Comparison of ENCODE assay signal across 39 cellular contexts in the genomic region with DNA sequence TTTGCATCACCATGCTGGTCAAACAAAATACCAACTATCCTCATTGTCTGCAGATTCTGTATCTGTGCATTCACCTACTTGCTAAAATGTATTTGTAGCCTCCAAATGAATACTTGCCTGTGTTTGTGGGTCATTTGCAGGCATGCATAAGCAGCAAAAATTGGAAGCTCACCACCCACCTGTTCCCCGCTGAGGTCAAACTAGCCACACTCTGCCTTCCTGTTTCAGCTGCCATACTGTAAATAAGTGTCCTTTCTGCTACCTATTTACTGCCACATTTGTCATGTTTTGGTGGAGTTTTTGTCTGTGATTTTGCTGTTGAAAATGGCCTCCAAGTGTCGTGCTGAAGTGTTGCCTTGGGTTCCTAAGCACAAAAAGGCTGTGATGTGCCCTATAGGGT. TPM values are rescaled to one million over a fixed set of nuclear protein-coding genes. Genes with fewer than 3 reads are reported as not detected.
"Had no signal": no experiment of that assay in that cellular context is flagged by ENCODE, and none has a peak within 500 bp of the region (broad histone marks: within the 10 kb centered on the region; RNA-seq: fewer than 3 reads in every experiment).

No MANE protein-coding gene starts in this region.

- H3K4me1 Mint-ChIP-seq: activated CD4-positive, alpha-beta memory T cell treated with anti-CD3 and anti-CD28 coated beads, Interleukin-2, amount 10 ng/mL, durations not matched to agents 7 days and 5 days; activated CD4-positive, alpha-beta T cell treated with anti-CD3 and anti-CD28 coated beads for 36 hours; activated CD4-positive, alpha-beta T cell treated with anti-CD3 and anti-CD28 coated beads, Interleukin-2, amount 10 ng/mL, durations not matched to agents 7 days and 5 days; activated naive CD4-positive, alpha-beta T cell treated with anti-CD3 and anti-CD28 coated beads, Interleukin-2, amount 10 ng/mL, durations not matched to agents 7 days and 5 days; activated naive CD4-positive, alpha-beta T cell treated with anti-CD3 and anti-CD28 coated beads, Interleukin-2, amount 50 U/mL, for 24 hours; activated naive CD8-positive, alpha-beta T cell treated with anti-CD3 and anti-CD28 coated beads, Interleukin-2, amount 10 ng/mL, durations not matched to agents 7 days and 5 days; activated naive CD8-positive, alpha-beta T cell treated with anti-CD3 and anti-CD28 coated beads, Interleukin-2, amount 50 U/mL, for 24 hours; brain; central memory CD8-positive, alpha-beta T cell had no signal

- ATAC-seq: activated CD4-positive, alpha-beta T cell treated with anti-CD3 and anti-CD28 coated beads for 36 hours; activated CD4-positive, CD25-positive, alpha-beta regulatory T cell treated with anti-CD3 and anti-CD28 coated beads, Interleukin-2, amount 50 U/mL, for 24 hours; activated CD8-positive, alpha-beta memory T cell treated with anti-CD3 and anti-CD28 coated beads, Interleukin-2, amount 10 ng/mL, durations not matched to agents 7 days and 5 days; activated CD8-positive, alpha-beta T cell treated with anti-CD3 and anti-CD28 coated beads, Interleukin-2, amount 10 ng/mL, durations not matched to agents 7 days and 5 days; activated naive CD8-positive, alpha-beta T cell treated with anti-CD3 and anti-CD28 coated beads, Interleukin-2, amount 50 U/mL, for 24 hours had no signal

- H3K9me3 Mint-ChIP-seq: activated CD4-positive, alpha-beta memory T cell treated with anti-CD3 and anti-CD28 coated beads, Interleukin-2, amount 10 ng/mL, durations not matched to agents 7 days and 5 days; activated CD4-positive, alpha-beta T cell treated with anti-CD3 and anti-CD28 coated beads, Interleukin-2, amount 10 ng/mL, durations not matched to agents 7 days and 5 days; activated naive CD4-positive, alpha-beta T cell treated with anti-CD3 and anti-CD28 coated beads, Interleukin-2, amount 10 ng/mL, durations not matched to agents 7 days and 5 days; activated naive CD4-positive, alpha-beta T cell treated with anti-CD3 and anti-CD28 coated beads, Interleukin-2, amount 50 U/mL, for 24 hours; activated naive CD8-positive, alpha-beta T cell treated with anti-CD3 and anti-CD28 coated beads, Interleukin-2, amount 10 ng/mL, durations not matched to agents 7 days and 5 days; activated naive CD8-positive, alpha-beta T cell treated with anti-CD3 and anti-CD28 coated beads, Interleukin-2, amount 50 U/mL, for 24 hours; activated T-cell treated with anti-CD3 and anti-CD28 coated beads, Interleukin-2, amount 50 U/mL, for 24 hours; activated T-helper 2 cell treated with anti-CD3 and anti-CD28 coated beads, Interferon-gamma antibody, Interleukin-2, Interleukin-4, amounts not matched to agents 10 μg/mL and 5 μg/mL and 100 μg/mL, durations not matched to agents 14 hours and 24 hours and 36 hours; central memory CD8-positive, alpha-beta T cell; T-helper 1 cell treated with Interleukin-12 subunit alpha and Interleukin-12 subunit beta and Interleukin-4 antibody, amounts not matched to agents 30 μg/mL and 1 μg/mL, for 36 hours; T-helper 2 cell treated with Interferon-gamma antibody and Interleukin-4, amounts not matched to agents 5 μg/mL and 100 μg/mL, for 36 hours had no signal

- H3K9me3 ChIP-seq: ascending aorta had no signal

- FAIRE-seq: bronchial epithelial cell, TTC549 had no signal

- H3K27ac Mint-ChIP-seq: activated CD4-positive, alpha-beta memory T cell treated with anti-CD3 and anti-CD28 coated beads, Interleukin-2, amount 10 ng/mL, durations not matched to agents 7 days and 5 days; activated CD4-positive, alpha-beta T cell treated with anti-CD3 and anti-CD28 coated beads for 36 hours; activated CD4-positive, alpha-beta T cell treated with anti-CD3 and anti-CD28 coated beads, Interleukin-2, amount 10 ng/mL, durations not matched to agents 7 days and 5 days; activated CD8-positive, alpha-beta memory T cell treated with anti-CD3 and anti-CD28 coated beads, Interleukin-2, amount 10 ng/mL, durations not matched to agents 7 days and 5 days; activated CD8-positive, alpha-beta T cell treated with anti-CD3 and anti-CD28 coated beads, Interleukin-2, amount 10 ng/mL, durations not matched to agents 7 days and 5 days; activated naive CD4-positive, alpha-beta T cell treated with anti-CD3 and anti-CD28 coated beads, Interleukin-2, amount 10 ng/mL, durations not matched to agents 7 days and 5 days; activated naive CD4-positive, alpha-beta T cell treated with anti-CD3 and anti-CD28 coated beads, Interleukin-2, amount 50 U/mL, for 24 hours; activated naive CD8-positive, alpha-beta T cell; activated naive CD8-positive, alpha-beta T cell treated with anti-CD3 and anti-CD28 coated beads, Interleukin-2, amount 10 ng/mL, durations not matched to agents 7 days and 5 days; activated naive CD8-positive, alpha-beta T cell treated with anti-CD3 and anti-CD28 coated beads, Interleukin-2, amount 50 U/mL, for 24 hours; activated T-cell treated with anti-CD3 and anti-CD28 coated beads, Interleukin-2, amount 50 U/mL, for 24 hours; activated T-helper 2 cell treated with anti-CD3 and anti-CD28 coated beads, Interferon-gamma antibody, Interleukin-2, Interleukin-4, amounts not matched to agents 10 μg/mL and 5 μg/mL and 100 μg/mL, durations not matched to agents 14 hours and 24 hours and 36 hours; brain; T-helper 1 cell treated with Interleukin-12 subunit alpha and Interleukin-12 subunit beta and Interleukin-4 antibody, amounts not matched to agents 30 μg/mL and 1 μg/mL, for 36 hours; T-helper 2 cell treated with Interferon-gamma antibody and Interleukin-4, amounts not matched to agents 5 μg/mL and 100 μg/mL, for 36 hours had no signal

- H3K27ac ChIP-seq: ascending aorta, cardiac muscle cell, VCaP had no signal

- H3K4me3 Mint-ChIP-seq: activated CD4-positive, alpha-beta memory T cell treated with anti-CD3 and anti-CD28 coated beads, Interleukin-2, amount 10 ng/mL, durations not matched to agents 7 days and 5 days; activated CD4-positive, alpha-beta T cell treated with anti-CD3 and anti-CD28 coated beads for 36 hours; activated CD4-positive, alpha-beta T cell treated with anti-CD3 and anti-CD28 coated beads, Interleukin-2, amount 10 ng/mL, durations not matched to agents 7 days and 5 days; activated CD8-positive, alpha-beta memory T cell treated with anti-CD3 and anti-CD28 coated beads, Interleukin-2, amount 10 ng/mL, durations not matched to agents 7 days and 5 days; activated CD8-positive, alpha-beta T cell treated with anti-CD3 and anti-CD28 coated beads, Interleukin-2, amount 10 ng/mL, durations not matched to agents 7 days and 5 days; activated naive CD4-positive, alpha-beta T cell treated with anti-CD3 and anti-CD28 coated beads, Interleukin-2, amount 10 ng/mL, durations not matched to agents 7 days and 5 days; activated naive CD4-positive, alpha-beta T cell treated with anti-CD3 and anti-CD28 coated beads, Interleukin-2, amount 50 U/mL, for 24 hours; activated naive CD8-positive, alpha-beta T cell; activated naive CD8-positive, alpha-beta T cell treated with anti-CD3 and anti-CD28 coated beads, Interleukin-2, amount 10 ng/mL, durations not matched to agents 7 days and 5 days; activated naive CD8-positive, alpha-beta T cell treated with anti-CD3 and anti-CD28 coated beads, Interleukin-2, amount 50 U/mL, for 24 hours; activated T-cell treated with anti-CD3 and anti-CD28 coated beads, Interleukin-2, amount 50 U/mL, for 24 hours; brain; central memory CD8-positive, alpha-beta T cell; T-helper 1 cell treated with Interleukin-12 subunit alpha and Interleukin-12 subunit beta and Interleukin-4 antibody, amounts not matched to agents 30 μg/mL and 1 μg/mL, for 36 hours; T-helper 2 cell treated with Interferon-gamma antibody and Interleukin-4, amounts not matched to agents 5 μg/mL and 100 μg/mL, for 36 hours had no signal

- H3K4me3 ChIP-seq: ascending aorta, cardiac muscle cell had no signal

- H3K4me1 ChIP-seq: ascending aorta had no signal

- H3K36me3 Mint-ChIP-seq: activated CD8-positive, alpha-beta memory T cell treated with anti-CD3 and anti-CD28 coated beads, Interleukin-2, amount 10 ng/mL, durations not matched to agents 7 days and 5 days; activated naive CD4-positive, alpha-beta T cell treated with anti-CD3 and anti-CD28 coated beads, Interleukin-2, amount 10 ng/mL, durations not matched to agents 7 days and 5 days; activated naive CD4-positive, alpha-beta T cell treated with anti-CD3 and anti-CD28 coated beads, Interleukin-2, amount 50 U/mL, for 24 hours; activated naive CD8-positive, alpha-beta T cell; activated naive CD8-positive, alpha-beta T cell treated with anti-CD3 and anti-CD28 coated beads, Interleukin-2, amount 10 ng/mL, durations not matched to agents 7 days and 5 days; brain had no signal

- DNase-seq: activated CD4-positive, alpha-beta memory T cell treated with anti-CD3 and anti-CD28 coated beads, Interleukin-2, amount 10 ng/mL, durations not matched to agents 7 days and 5 days; activated CD4-positive, alpha-beta T cell treated with anti-CD3 and anti-CD28 coated beads for 1 hour; activated CD4-positive, alpha-beta T cell treated with anti-CD3 and anti-CD28 coated beads for 36 hours; activated CD4-positive, alpha-beta T cell treated with anti-CD3 and anti-CD28 coated beads for 48 hours; activated CD4-positive, alpha-beta T cell treated with anti-CD3 and anti-CD28 coated beads, Interleukin-2, amount 10 ng/mL, durations not matched to agents 7 days and 5 days; activated CD4-positive, alpha-beta T cell treated with anti-CD3 and anti-CD28 coated beads, Interleukin-2, amount 50 U/mL, for 48 hours; activated CD4-positive, CD25-positive, alpha-beta regulatory T cell; activated CD8-positive, alpha-beta memory T cell treated with anti-CD3 and anti-CD28 coated beads for 24 hours; activated CD8-positive, alpha-beta memory T cell treated with anti-CD3 and anti-CD28 coated beads, Interleukin-2, amount 10 ng/mL, durations not matched to agents 7 days and 5 days; activated CD8-positive, alpha-beta memory T cell treated with anti-CD3 and anti-CD28 coated beads, Interleukin-2, amount 50 U/mL, for 48 hours; activated CD8-positive, alpha-beta T cell treated with anti-CD3 and anti-CD28 coated beads, Interleukin-2, amount 10 ng/mL, durations not matched to agents 7 days and 5 days; activated effector memory CD4-positive, alpha-beta T cell treated with Interleukin-2 at 50 U/mL for 16 hours; activated gamma-delta T cell; activated naive CD4-positive, alpha-beta T cell treated with anti-CD3 and anti-CD28 coated beads, Interleukin-2, amount 10 ng/mL, durations not matched to agents 7 days and 5 days; activated naive CD4-positive, alpha-beta T cell treated with Interleukin-2 at 50 U/mL for 16 hours; activated naive CD8-positive, alpha-beta T cell treated with anti-CD3 and anti-CD28 coated beads, Interleukin-2, amount 10 ng/mL, durations not matched to agents 7 days and 5 days; activated naive CD8-positive, alpha-beta T cell treated with anti-CD3 and anti-CD28 coated beads, Interleukin-2, amount 50 U/mL, for 24 hours; activated T-cell treated with anti-CD3 and anti-CD28 coated beads, Interleukin-2, amount 50 U/mL, for 24 hours; activated T-cell treated with anti-CD3 and anti-CD28 coated beads, Interleukin-2, amount 50 U/mL, for 48 hours; amygdala; anterior cingulate cortex; caudate nucleus; cerebellar nuclear complex; T-helper 2 cell; T-helper 9 cell had no signal

- H3K27me3 Mint-ChIP-seq: activated naive CD8-positive, alpha-beta T cell treated with anti-CD3 and anti-CD28 coated beads, Interleukin-2, amount 50 U/mL, for 24 hours had no signal

- H3K27me3 ChIP-seq: ascending aorta, cardiac muscle cell had no signal

- H3K36me3 ChIP-seq: ascending aorta, cardiac muscle cell had no signal

RNA-seq across cellular contexts. Expression of a gene that starts 50.0 kb away (rescaled TPM):
- total RNA-seq: activated CD4-positive, alpha-beta memory T cell treated with anti-CD3 and anti-CD28 coated beads, Interleukin-2, amount 10 ng/mL, durations not matched to agents 7 days and 5 days; activated CD4-positive, alpha-beta T cell treated with anti-CD3 and anti-CD28 coated beads for 36 hours; activated CD4-positive, alpha-beta T cell treated with anti-CD3 and anti-CD28 coated beads, Interleukin-2, amount 10 ng/mL, durations not matched to agents 7 days and 5 days; activated CD8-positive, alpha-beta memory T cell treated with anti-CD3 and anti-CD28 coated beads, Interleukin-2, amount 10 ng/mL, durations not matched to agents 7 days and 5 days; activated CD8-positive, alpha-beta T cell treated with anti-CD3 and anti-CD28 coated beads, Interleukin-2, amount 10 ng/mL, durations not matched to agents 7 days and 5 days; activated naive CD8-positive, alpha-beta T cell treated with anti-CD3 and anti-CD28 coated beads, Interleukin-2, amount 10 ng/mL, durations not matched to agents 7 days and 5 days; activated T-helper 2 cell treated with anti-CD3 and anti-CD28 coated beads, Interferon-gamma antibody, Interleukin-2, Interleukin-4, amounts not matched to agents 10 μg/mL and 5 μg/mL and 100 μg/mL, durations not matched to agents 14 hours and 24 hours and 36 hours; ascending aorta; bronchial epithelial cell; cardiac muscle cell; chondrocyte had no signal
